In genomic region chr12:13405961-13406703, GRCh38 we compare ENCODE assay signal across 24 cellular contexts.
DNase-seq lines count a peak whose midpoint lies in the region; ATAC-seq and TF ChIP-seq lines count a peak whose summit lies in the region.
"Had no signal": no experiment of that assay in that cellular context is flagged by ENCODE, and none has a peak within 500 bp of the region (broad histone marks: within the 10 kb centered on the region; RNA-seq: fewer than 3 reads in every experiment).

No MANE protein-coding gene starts in this region.

- H3K79me1 ChIP-seq in neuronal stem cell (ENCODE audit: low read depth, low read length): no peaks in the 10 kb centered on the region

- H3K27me3 ChIP-seq in neuronal stem cell (ENCODE audit: control insufficient read depth in 3 of 3, insufficient read depth in 3 of 3, low read depth in 1 of 3, low read length in 3 of 3): no peaks in the 10 kb centered on the region
- peaks cover 0 to 14% (median 0%) of the 10 kb centered on the region in 7 donors for H3K27me3 ChIP-seq in spleen (replicated peaks in 1 of 7)
- H3K27me3 ChIP-seq: BLaER1 had no signal

- H3K9me3 ChIP-seq in HEK293 (ENCODE audit: control insufficient read depth, insufficient read depth, low read depth, low read length) (no peaks in the 10 kb centered on the region), neuronal stem cell (replicated peaks in 1 of 2; ENCODE audit: control insufficient read depth in 2 of 2, insufficient read depth in 1 of 2, low read depth in 1 of 2, low read length in 2 of 2) (peaks cover 0 to 2% of the 10 kb centered on the region in 2 donors), spleen (peaks cover 0 to 18% (median 16%) of the 10 kb centered on the region in 8 donors)

- DNase-seq in NAMALWA (ENCODE audit: low spot score) (peak; percentile 6), ecto neural progenitor cell (ENCODE audit: low spot score) (peak; percentile 31), neuronal stem cell (ENCODE audit: low spot score) (no peak), GOT3 (lab: John Stamatoyannopoulos, UW) (no peak), spleen (no peak)
- DNase-seq: CD4-positive, alpha-beta T cell; COR-L47; DND-41; HCEC 1CT; NCI-H1105; NCI-H146; NCI-H2029; NCI-H2227 treated with DMSO at 0.1 percent for 48 hours; NCI-H510A; NK-92 treated with Interleukin-12 subunit alpha and Interleukin-12 subunit beta, amount 100 ng/mL, for 24 hours; PC-9; SHP77 treated with DMSO at 0.1 percent for 48 hours; SW 1271 had no signal

- no peak overlapping the region for H2BK15ac ChIP-seq in neuronal stem cell (ENCODE audit: low read length)

- no peak overlapping the region for H3K23ac ChIP-seq in neuronal stem cell (ENCODE audit: low read depth, low read length, poor library complexity)

- POLR2A ChIA-PET in HEK293 (lab: Yijun Ruan, JAX): no interaction called here

- no peak for TF ChIP-seq POLR2A in spleen (IDR thresholded peaks at IDR 0.05)

- no peak overlapping the region for H3K4ac ChIP-seq in neuronal stem cell (ENCODE audit: low read length)

- no peak overlapping the region for H2BK120ac ChIP-seq in neuronal stem cell (ENCODE audit: low read depth, low read length)

- H2AFZ ChIP-seq in neuronal stem cell (ENCODE audit: low read length): no peak overlapping the region
- H2AFZ ChIP-seq: GM23338, PC-9 had no signal

- no peak for ATAC-seq in HG02763 (IDR thresholded peaks at IDR 0.05; ENCODE audit: unreplicated experiment)
- ATAC-seq: GM23338 had no signal

- CTCF ChIA-PET in HEK293 (lab: Yijun Ruan, JAX): interaction anchor here (1.0 to 1.8 kb wide), 3 partner anchors 128 to 255 kb away, joined by 5 to 10 read pairs (median 6); no protein-coding TSS in a partner anchor

- no peak overlapping the region for H2AK5ac ChIP-seq in neuronal stem cell (ENCODE audit: low read depth, low read length)

- peak overlapping the region; percentile 21 for H3K18ac ChIP-seq in neuronal stem cell (ENCODE audit: low read length)

- TF ChIP-seq CTCF in HEK293 (tag by site-specific recombination; IDR thresholded peaks at IDR 0.05): peak; percentile 26; the same call in 1 of the 2 replicates
- no peak for TF ChIP-seq CTCF in spleen (IDR thresholded peaks at IDR 0.05 in 8 of 11, conservative IDR thresholded peaks at IDR 0.05 in 3 of 11)

- H3K4me3 ChIP-seq in HEK293 (ENCODE audit: low read depth, low read length) (no peak overlapping the region), neuronal stem cell (ENCODE audit: low read length in 2 of 2) (peak overlapping the region in 1 of 2 donors; percentile 48), spleen (no peak overlapping the region)
- H3K4me3 ChIP-seq: BLaER1, GM23338, PC-9, SK-N-MC had no signal

- H3K27ac ChIP-seq in HEK293 (ENCODE audit: extremely low read depth, low read depth, low read length) (no peak overlapping the region), neuronal stem cell (replicated peaks; ENCODE audit: low read length) (no peak overlapping the region), spleen (no peak overlapping the region)
- H3K27ac ChIP-seq: BLaER1, PC-9, RWPE1, SK-N-MC had no signal

- H4K91ac ChIP-seq in neuronal stem cell (ENCODE audit: low read depth, low read length, poor library complexity): no peak overlapping the region

- intact Hi-C loops in spleen (cut with DNase I; ENCODE audit: low total_unique reads): no loop called here

- H3K9ac ChIP-seq in neuronal stem cell (ENCODE audit: low read depth, low read length, poor library complexity): no peak overlapping the region
- H3K9ac ChIP-seq: BLaER1 had no signal

- no peak overlapping the region for H3K4me2 ChIP-seq in neuronal stem cell (ENCODE audit: insufficient read depth, low read length, poor library complexity, severe bottlenecking)
- H3K4me2 ChIP-seq: BLaER1, GM23338, PC-9 had no signal

- no peak overlapping the region for H2BK12ac ChIP-seq in neuronal stem cell (ENCODE audit: low read length)

- no peak overlapping the region for H3K14ac ChIP-seq in neuronal stem cell (ENCODE audit: low read length)

- no peaks in the 10 kb centered on the region for H3K4me1 ChIP-seq in HEK293 (ENCODE audit: control insufficient read depth, insufficient read depth, low read length)
- H3K4me1 ChIP-seq in neuronal stem cell (ENCODE audit: control insufficient read depth in 2 of 2, insufficient read depth in 1 of 2, low read depth in 1 of 2, low read length in 2 of 2): peaks cover 0 to 2% of the 10 kb centered on the region in 2 donors
- no peaks in the 10 kb centered on the region for H3K4me1 ChIP-seq in spleen
- H3K4me1 ChIP-seq: BLaER1 had no signal

- no peak overlapping the region for H2BK5ac ChIP-seq in neuronal stem cell (ENCODE audit: low read length)

- no peak overlapping the region for H4K8ac ChIP-seq in neuronal stem cell (ENCODE audit: low read depth, low read length)

- H3K36me3 ChIP-seq in HEK293 (ENCODE audit: control insufficient read depth in 2 of 2, insufficient read depth in 1 of 2, low read length in 2 of 2): no peaks in the 10 kb centered on the region
- no peaks in the 10 kb centered on the region for H3K36me3 ChIP-seq in neuronal stem cell (replicated peaks in 1 of 2; ENCODE audit: control insufficient read depth in 2 of 2, insufficient read depth in 2 of 2, low read length in 2 of 2)
- H3K36me3 ChIP-seq in spleen: no peaks in the 10 kb centered on the region
- H3K36me3 ChIP-seq: BLaER1 had no signal

- WGBS in neuronal stem cell (ENCODE audit: extremely low coverage in 2 of 2, insufficient read length in 2 of 2, insufficient replicate concordance in 1 of 2), 2 donors: no CpG with 5 or more reads among the region's 5 CpGs
- 69 to 93% (median 90%) methylated on average over 4 to 5 of the region's 5 CpGs for WGBS in spleen, 5 donors

TF ChIP-seq in HEK293, 187 proteins besides CTCF, POLR2A, EP300 and RAD21 (continues in another document):
- TF ChIP-seq ZNF426 (tag by site-specific recombination; IDR thresholded peaks at IDR 0.05) (no peak), ZNF148 (tag by site-specific recombination; IDR thresholded peaks at IDR 0.05; ENCODE audit: borderline replicate concordance) (no peak), ZNF404 (tag by site-specific recombination; IDR thresholded peaks at IDR 0.05) (no peak), ZSCAN30 (tag by site-specific recombination; IDR thresholded peaks at IDR 0.05) (no peak)
- TF ChIP-seq, protein P1, sequence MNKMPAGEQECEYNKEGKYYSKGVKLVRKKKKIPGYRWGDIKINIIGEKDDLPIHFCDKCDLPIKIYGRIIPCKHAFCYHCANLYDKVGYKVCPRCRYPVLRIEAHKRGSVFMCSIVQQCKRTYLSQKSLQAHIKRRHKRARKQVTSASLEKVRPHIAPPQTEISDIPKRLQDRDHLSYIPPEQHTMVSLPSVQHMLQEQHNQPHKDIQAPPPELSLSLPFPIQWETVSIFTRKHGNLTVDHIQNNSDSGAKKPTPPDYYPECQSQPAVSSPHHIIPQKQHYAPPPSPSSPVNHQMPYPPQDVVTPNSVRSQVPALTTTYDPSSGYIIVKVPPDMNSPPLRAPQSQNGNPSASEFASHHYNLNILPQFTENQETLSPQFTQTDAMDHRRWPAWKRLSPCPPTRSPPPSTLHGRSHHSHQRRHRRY (tag by site-specific recombination; IDR thresholded peaks at IDR 0.05): no peak
- TF ChIP-seq, protein P2, sequence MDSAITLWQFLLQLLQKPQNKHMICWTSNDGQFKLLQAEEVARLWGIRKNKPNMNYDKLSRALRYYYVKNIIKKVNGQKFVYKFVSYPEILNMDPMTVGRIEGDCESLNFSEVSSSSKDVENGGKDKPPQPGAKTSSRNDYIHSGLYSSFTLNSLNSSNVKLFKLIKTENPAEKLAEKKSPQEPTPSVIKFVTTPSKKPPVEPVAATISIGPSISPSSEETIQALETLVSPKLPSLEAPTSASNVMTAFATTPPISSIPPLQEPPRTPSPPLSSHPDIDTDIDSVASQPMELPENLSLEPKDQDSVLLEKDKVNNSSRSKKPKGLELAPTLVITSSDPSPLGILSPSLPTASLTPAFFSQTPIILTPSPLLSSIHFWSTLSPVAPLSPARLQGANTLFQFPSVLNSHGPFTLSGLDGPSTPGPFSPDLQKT (IDR thresholded peaks at IDR 0.05; ENCODE audit: borderline replicate concordance, low read depth, low read length): no peak
- TF ChIP-seq, protein P3, sequence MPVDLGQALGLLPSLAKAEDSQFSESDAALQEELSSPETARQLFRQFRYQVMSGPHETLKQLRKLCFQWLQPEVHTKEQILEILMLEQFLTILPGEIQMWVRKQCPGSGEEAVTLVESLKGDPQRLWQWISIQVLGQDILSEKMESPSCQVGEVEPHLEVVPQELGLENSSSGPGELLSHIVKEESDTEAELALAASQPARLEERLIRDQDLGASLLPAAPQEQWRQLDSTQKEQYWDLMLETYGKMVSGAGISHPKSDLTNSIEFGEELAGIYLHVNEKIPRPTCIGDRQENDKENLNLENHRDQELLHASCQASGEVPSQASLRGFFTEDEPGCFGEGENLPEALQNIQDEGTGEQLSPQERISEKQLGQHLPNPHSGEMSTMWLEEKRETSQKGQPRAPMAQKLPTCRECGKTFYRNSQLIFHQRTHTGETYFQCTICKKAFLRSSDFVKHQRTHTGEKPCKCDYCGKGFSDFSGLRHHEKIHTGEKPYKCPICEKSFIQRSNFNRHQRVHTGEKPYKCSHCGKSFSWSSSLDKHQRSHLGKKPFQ (tag by site-specific recombination; IDR thresholded peaks at IDR 0.05): no peak

Comparison
In these comparisons a context has a peak if more than half of its experiments do, and no peak if none do; other contexts are left out.
1. DNase-seq: peak in NAMALWA (single experiment) and ecto neural progenitor cell (single experiment); none in neuronal stem cell (single experiment), GOT3 (single experiment) and spleen (single experiment).